In the genomic region with DNA sequence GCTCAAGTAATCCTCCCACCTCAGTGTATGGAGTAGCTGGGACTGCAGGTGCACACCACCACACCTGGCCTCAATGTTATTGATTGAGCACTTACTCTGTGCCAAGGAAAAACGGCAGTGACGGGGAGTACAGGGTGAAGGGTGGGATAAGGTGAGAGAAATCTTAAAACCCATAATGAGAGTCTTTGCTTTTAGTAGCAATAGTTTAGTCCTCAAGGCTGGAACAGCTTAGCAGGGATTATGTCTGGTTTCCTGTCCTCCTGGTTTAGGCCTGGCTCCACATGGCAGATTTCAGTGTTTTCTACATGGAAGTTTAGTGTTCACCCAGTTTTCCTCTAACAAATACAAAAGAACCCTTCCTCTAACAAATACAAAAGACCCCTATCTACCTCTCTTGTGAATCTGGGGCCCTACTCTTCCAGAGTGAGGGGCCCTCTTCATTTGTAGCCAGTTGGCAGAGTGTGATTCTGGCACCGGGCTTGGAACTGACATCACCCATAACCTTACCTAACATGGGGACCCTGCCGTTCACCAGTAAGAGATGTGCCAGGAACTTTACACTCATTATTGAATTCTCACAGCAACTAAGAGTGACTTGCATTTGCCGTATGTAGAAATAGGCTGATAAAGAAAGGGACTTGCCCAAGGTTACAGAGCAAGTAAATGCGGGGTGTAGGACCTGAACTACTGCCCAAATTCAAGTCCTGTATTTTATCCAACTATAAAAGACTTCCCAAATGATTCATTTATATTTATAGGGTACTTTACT, we compare ENCODE assay signal across 17 cellular contexts.
"Had no signal": no experiment of that assay in that cellular context is flagged by ENCODE, and none has a peak within 500 bp of the region (broad histone marks: within the 10 kb centered on the region; RNA-seq: fewer than 3 reads in every experiment).

No MANE protein-coding gene starts in this region.

- FAIRE-seq: bronchial epithelial cell, pancreas, TTC549 had no signal

- DNase-seq: activated CD4-positive, alpha-beta T cell treated with anti-CD3 and anti-CD28 coated beads, Interleukin-2, amount 50 U/mL, for 1 hour; activated CD4-positive, CD25-positive, alpha-beta regulatory T cell; activated naive CD4-positive, alpha-beta T cell; aorta; dermis blood vessel endothelial cell; effector memory CD8-positive, alpha-beta T cell; gastrocnemius medialis; heart left ventricle; left cardiac atrium; pancreas; stimulated activated CD4-positive, alpha-beta T cell treated with anti-CD3 and anti-CD28 coated beads, Interleukin-2, amount 100 ng/mL, for 48 hours; stimulated activated naive CD4-positive, alpha-beta T cell treated with Interleukin-2 at 50 U/mL for 16 hours; T-helper 2 cell; upper lobe of left lung had no signal

- H3K27ac Mint-ChIP-seq: effector memory CD8-positive, alpha-beta T cell had no signal

- ATAC-seq: effector memory CD8-positive, alpha-beta T cell; gastrocnemius medialis had no signal

- H3K4me3 Mint-ChIP-seq: effector memory CD8-positive, alpha-beta T cell had no signal

- H3K27me3 Mint-ChIP-seq: effector memory CD8-positive, alpha-beta T cell had no signal

- H3K9me3 ChIP-seq: gastrocnemius medialis, pancreas, upper lobe of left lung had no signal

- H3K4me3 ChIP-seq: gastrocnemius medialis, heart left ventricle, pancreas, upper lobe of left lung had no signal

- H3K27ac ChIP-seq: epithelial cell of prostate, gastrocnemius medialis, pancreas, upper lobe of left lung had no signal

- H3K27me3 ChIP-seq: gastrocnemius medialis, heart left ventricle, pancreas, upper lobe of left lung had no signal

- H3K9me3 Mint-ChIP-seq: effector memory CD8-positive, alpha-beta T cell had no signal

- H3K4me1 ChIP-seq: gastrocnemius medialis, pancreas, upper lobe of left lung had no signal
